Comparison of ENCODE assay signal across 16 cellular contexts in genomic region chr6:145199961-145200360, GRCh38.
DNase-seq lines count a peak whose midpoint lies in the region; ATAC-seq and TF ChIP-seq lines count a peak whose summit lies in the region.
"Had no signal": no experiment of that assay in that cellular context is flagged by ENCODE, and none has a peak within 500 bp of the region (broad histone marks: within the 10 kb centered on the region; RNA-seq: fewer than 3 reads in every experiment).

No MANE protein-coding gene starts in this region.

- DNase-seq in Caki2 (ENCODE audit: low read depth) = peak; percentile 26
- DNase-seq in HFFc6 = peak; percentile 27
- peak; percentile 66 for DNase-seq in Panc1 (ENCODE audit: low read depth, low spot score)
- DNase-seq in fibroblast of villous mesenchyme (ENCODE audit: low read depth) = peak; percentile 37
- DNase-seq in ACHN = no peak
- DNase-seq: activated CD4-positive, alpha-beta T cell treated with anti-CD3 and anti-CD28 coated beads, Interleukin-2, amount 50 U/mL, for 4 hours; activated gamma-delta T cell treated with Interleukin-2 at 50 U/mL for 16 hours; NCI-H1436 treated with DMSO at 0.1 percent for 48 hours; sigmoid colon had no signal

- H3K4me1 Mint-ChIP-seq in HFFc6 (ENCODE audit: low read depth) = peaks cover 19% of the 10 kb centered on the region
- no peaks in the 10 kb centered on the region for H3K4me1 Mint-ChIP-seq in activated T-helper 17 cell treated with anti-CD3 and anti-CD28 coated beads, Interleukin-2, amount 50 U/mL, for 72 hours
- H3K4me1 Mint-ChIP-seq: CD14-positive monocyte had no signal

- no peaks in the 10 kb centered on the region for H3K27me3 Mint-ChIP-seq in HFFc6 (ENCODE audit: insufficient read depth)
- peaks cover 4% of the 10 kb centered on the region for H3K27me3 Mint-ChIP-seq in activated T-helper 17 cell treated with anti-CD3 and anti-CD28 coated beads, Interleukin-2, amount 50 U/mL, for 72 hours

- H3K36me3 ChIP-seq in Panc1 (ENCODE audit: control insufficient read depth, insufficient read depth, low read length) = no peaks in the 10 kb centered on the region
- H3K36me3 ChIP-seq: HAP-1, sigmoid colon had no signal

- TF ChIP-seq CTCF in HFFc6 (IDR thresholded peaks at IDR 0.05) (no peak), Panc1 (IDR thresholded peaks at IDR 0.05) (no peak), fibroblast of villous mesenchyme (IDR thresholded peaks at IDR 0.05; ENCODE audit: insufficient read depth, low read depth, low read length) (no peak)

- ATAC-seq in Panc1 (peak; percentile 73), GM21390 (IDR thresholded peaks at IDR 0.05; ENCODE audit: unreplicated experiment) (no peak), HG03571 (IDR thresholded peaks at IDR 0.05; ENCODE audit: unreplicated experiment) (no peak)
- no peak for ATAC-seq in activated T-helper 17 cell treated with anti-CD3 and anti-CD28 coated beads, Interleukin-2, amount 50 U/mL, for 72 hours (replicated peaks)

- CTCF ChIA-PET in Panc1 (lab: Charles Lee) = no interaction called here

- no peaks in the 10 kb centered on the region for H3K27me3 ChIP-seq in Panc1 (ENCODE audit: control insufficient read depth, insufficient read depth, low read length)
- H3K27me3 ChIP-seq: sigmoid colon had no signal

- H3K4me3 Mint-ChIP-seq in HFFc6 = no peak overlapping the region
- H3K4me3 Mint-ChIP-seq in activated T-helper 17 cell treated with anti-CD3 and anti-CD28 coated beads, Interleukin-2, amount 50 U/mL, for 72 hours = no peak overlapping the region
- H3K4me3 Mint-ChIP-seq: CD14-positive monocyte; neural crest cell; T-helper 2 cell treated with Interferon-gamma antibody and Interleukin-4, amounts not matched to agents 5 μg/mL and 100 μg/mL, for 36 hours had no signal

- peaks cover 3% of the 10 kb centered on the region; the same call in 1 of the 2 replicates for H3K4me1 ChIP-seq in Panc1 (ENCODE audit: control insufficient read depth, insufficient read depth, low read length)
- H3K4me1 ChIP-seq: sigmoid colon had no signal

- H3K4me3 ChIP-seq in Panc1 (ENCODE audit: low read depth in 2 of 2, low read length in 2 of 2) (no peak overlapping the region), fibroblast of villous mesenchyme (ENCODE audit: low read depth, low read length) (no peak overlapping the region)
- H3K4me3 ChIP-seq: HAP-1, sigmoid colon had no signal

- intact Hi-C loops in Panc1 (cut with micrococcal nuclease; ENCODE audit: unreplicated experiment) = no loop called here

- H3K9me3 Mint-ChIP-seq in HFFc6 = no peaks in the 10 kb centered on the region
- H3K9me3 Mint-ChIP-seq in activated T-helper 17 cell treated with anti-CD3 and anti-CD28 coated beads, Interleukin-2, amount 50 U/mL, for 72 hours = no peaks in the 10 kb centered on the region
- H3K9me3 Mint-ChIP-seq: T-helper 2 cell treated with Interferon-gamma antibody and Interleukin-4, amounts not matched to agents 5 μg/mL and 100 μg/mL, for 36 hours had no signal

- no peak overlapping the region for H3K27ac Mint-ChIP-seq in HFFc6
- H3K27ac Mint-ChIP-seq in activated T-helper 17 cell treated with anti-CD3 and anti-CD28 coated beads, Interleukin-2, amount 50 U/mL, for 72 hours = no peak overlapping the region
- H3K27ac Mint-ChIP-seq: CD14-positive monocyte; T-helper 2 cell treated with Interferon-gamma antibody and Interleukin-4, amounts not matched to agents 5 μg/mL and 100 μg/mL, for 36 hours had no signal

- no TSS peak for BruUV-seq in Panc1 (replicated peaks; lab: Mats Ljungman, UMichigan)

- no peaks in the 10 kb centered on the region for H3K36me3 Mint-ChIP-seq in HFFc6 (ENCODE audit: low read depth)
- H3K36me3 Mint-ChIP-seq in activated T-helper 17 cell treated with anti-CD3 and anti-CD28 coated beads, Interleukin-2, amount 50 U/mL, for 72 hours (ENCODE audit: low read depth) = no peaks in the 10 kb centered on the region
- H3K36me3 Mint-ChIP-seq: CD14-positive monocyte had no signal

- H3K27ac ChIP-seq in Panc1 (ENCODE audit: low read length) = no peak overlapping the region
- H3K27ac ChIP-seq: sigmoid colon had no signal

- no peaks in the 10 kb centered on the region for H3K9me3 ChIP-seq in Panc1 (ENCODE audit: control insufficient read depth, insufficient read depth, low read depth, low read length)
- H3K9me3 ChIP-seq: HAP-1, sigmoid colon had no signal

- in situ Hi-C loops in Caki2 (cut with HindIII; ENCODE audit: low pct_unique_long_range_greater_than_20kb, low sequenced_read_pairs) = no loop called here
- in situ Hi-C loops in Panc1 (cut with HindIII; ENCODE audit: low pct_unique_long_range_greater_than_20kb, low sequenced_read_pairs) = no loop called here
- in situ Hi-C loops in ACHN (cut with HindIII; ENCODE audit: low pct_ligation_motif_present, low pct_unique_long_range_greater_than_20kb, low sequenced_read_pairs) = no loop called here

- POLR2A ChIA-PET in Panc1 (lab: Charles Lee) = no interaction called here
